ENCODE assay signal across 8 cellular contexts in genomic region chr7:128666205-128666604, GRCh38. TPM values are rescaled to one million over a fixed set of nuclear protein-coding genes. Genes with fewer than 3 reads are reported as not detected.
A peak's percentile ranks its signal among the peaks of the same experiment; 100 is the strongest.
DNase-seq lines count a peak whose midpoint lies in the region; ATAC-seq, FAIRE-seq and TF ChIP-seq lines count a peak whose summit lies in the region.
"Not testable (repeated sequence)": the region's sequence is repeated elsewhere in the genome, so short reads cannot be mapped to it uniquely, and the experiment has no call there.
"Had no signal": no experiment of that assay in that cellular context is flagged by ENCODE, and none has a peak within 500 bp of the region (broad histone marks: within the 10 kb centered on the region; RNA-seq: fewer than 3 reads in every experiment).

No MANE protein-coding gene starts in this region.

- not testable (repeated sequence) for H3K4me3 ChIP-seq in RWPE2 (ENCODE audit: severe bottlenecking); astrocyte (ENCODE audit: insufficient read depth, low read depth, low read length); fibroblast of lung (replicated peaks in 1 of 4; ENCODE audit: control extremely low read depth in 1 of 4, insufficient read depth in 1 of 4, low read depth in 3 of 4, low read length in 4 of 4)

- H3K27me3 Mint-ChIP-seq in HFFc6 (ENCODE audit: insufficient read depth); astrocyte (ENCODE audit: low read depth, unreplicated experiment); nephron (ENCODE audit: low read depth): not testable (repeated sequence)

- H3K9me3 ChIP-seq in RWPE2 (ENCODE audit: severe bottlenecking); astrocyte (ENCODE audit: insufficient read depth, low read depth, low read length); fibroblast of lung (ENCODE audit: control insufficient read depth, insufficient read depth, low read depth, low read length): not testable (repeated sequence)

- H3K4me1 Mint-ChIP-seq in HFFc6 (ENCODE audit: low read depth); astrocyte (ENCODE audit: low read depth, unreplicated experiment); nephron: not testable (repeated sequence)

- not testable (repeated sequence) for H3K36me3 ChIP-seq in RWPE2 (ENCODE audit: low read depth); astrocyte (ENCODE audit: insufficient read depth, low read length); fibroblast of lung (ENCODE audit: control insufficient read depth, insufficient read depth, low read length)

- H3K27me3 ChIP-seq in RWPE2 (ENCODE audit: insufficient read depth, poor library complexity, severe bottlenecking); astrocyte (ENCODE audit: insufficient read depth, low read length); fibroblast of lung (ENCODE audit: control insufficient read depth, insufficient read depth, low read length): not testable (repeated sequence)

- H3K4me3 Mint-ChIP-seq in HFFc6; astrocyte (ENCODE audit: unreplicated experiment); nephron: not testable (repeated sequence)

- not testable (repeated sequence) for FAIRE-seq in astrocyte (lab: Jason Lieb, UNC)

- not testable (repeated sequence) for H3K4me1 ChIP-seq in RWPE2 (ENCODE audit: insufficient read depth, poor library complexity, severe bottlenecking); astrocyte (ENCODE audit: insufficient read depth, low read length); fibroblast of lung (ENCODE audit: control insufficient read depth, extremely low read depth, insufficient read depth, low read length)

- not testable (repeated sequence) for H3K4me2 ChIP-seq in astrocyte (ENCODE audit: low read length); fibroblast of lung (ENCODE audit: extremely low read depth, insufficient read depth, low read length)

- not testable (repeated sequence) for H3K9me3 Mint-ChIP-seq in HFFc6
- H3K9me3 Mint-ChIP-seq in astrocyte (ENCODE audit: unreplicated experiment) = peaks cover 12% of the 10 kb centered on the region
- H3K9me3 Mint-ChIP-seq in nephron = peaks cover 16% of the 10 kb centered on the region

- H4K20me1 ChIP-seq in astrocyte (ENCODE audit: insufficient read depth, low read length); fibroblast of lung (ENCODE audit: control insufficient read depth, extremely low read depth, insufficient read depth, low read length): not testable (repeated sequence)

- not testable (repeated sequence) for H3K27ac ChIP-seq in RWPE2 (ENCODE audit: poor library complexity, severe bottlenecking); astrocyte (ENCODE audit: low read depth, low read length); fibroblast of lung (ENCODE audit: insufficient read depth, low read length)

- not testable (repeated sequence) for H3K27ac Mint-ChIP-seq in HFFc6; astrocyte (ENCODE audit: unreplicated experiment); nephron

- H3K79me2 ChIP-seq in astrocyte (ENCODE audit: insufficient read depth, low read length); fibroblast of lung (ENCODE audit: control insufficient read depth, insufficient read depth, low read length): not testable (repeated sequence)

- not testable (repeated sequence) for H2AFZ ChIP-seq in astrocyte (ENCODE audit: low read depth, low read length); fibroblast of lung (ENCODE audit: low read length)

- not testable (repeated sequence) for ATAC-seq in RWPE2 (ENCODE audit: low read depth)

- H3K36me3 Mint-ChIP-seq in HFFc6 (ENCODE audit: low read depth) (peaks cover 20% of the 10 kb centered on the region), astrocyte (ENCODE audit: low read depth, unreplicated experiment) (peaks cover 23% of the 10 kb centered on the region), nephron (ENCODE audit: low read depth) (peaks cover 26% of the 10 kb centered on the region)

- DNase-seq in DMS114 treated with DMSO at 0.1 percent for 48 hours (lab: John Stamatoyannopoulos, UW; ENCODE audit: unreplicated experiment) (peak; percentile 36), NCI-H1694 (lab: John Stamatoyannopoulos, UW) (peak; percentile 37), fibroblast of lung (ENCODE audit: low read depth in 2 of 2) (peak; percentile 13 to 50)
- DNase-seq in HFFc6; RWPE2 (ENCODE audit: low spot score); astrocyte (ENCODE audit: low read depth): not testable (repeated sequence)

- TF ChIP-seq CTCF in HFFc6 (IDR thresholded peaks at IDR 0.05) (peak; percentile 50; the same call in 1 of the 2 replicates), RWPE2 (IDR thresholded peaks at IDR 0.05; ENCODE audit: poor library complexity, severe bottlenecking) (peak; percentile 38), astrocyte (IDR thresholded peaks at IDR 0.05; ENCODE audit: insufficient read depth, low read depth, low read length) (peak; percentile 24), fibroblast of lung (conservative IDR thresholded peaks at IDR 0.05 in 1 of 2, IDR thresholded peaks at IDR 0.05 in 1 of 2; ENCODE audit: low read depth in 1 of 2, low read length in 2 of 2) (peak in 1 of 2 donors; percentile 35), nephron (IDR thresholded peaks at IDR 0.05; ENCODE audit: unreplicated experiment in 3 of 3) (peak in 2 of 3 experiments; percentile 16 to 17)

- not testable (repeated sequence) for H3K9ac ChIP-seq in astrocyte (ENCODE audit: low read length); fibroblast of lung (ENCODE audit: insufficient read depth, low read length)

RNA-seq across cellular contexts. Expression of gene GARIN1A, which starts 5.9 kb away (rescaled TPM):
- 1 to 10 TPM in 4 of 6 experiments, under 1 TPM in 2; 0.40 to 1.6 (median 1.2) TPM for total RNA-seq in HFFc6 (2021; fragmentation: NEBNext Ultra II Directional; extraction: Animal tissue kit (Norgen Biotek cat#: 25700))
- total RNA-seq in astrocyte = 2.7 and 5.9 TPM in 2 replicates
- total RNA-seq in fibroblast of lung = 0.51 and 1.5 TPM in 2 replicates
- polyA plus RNA-seq in fibroblast of lung = 0.46 and 0.52 TPM in 2 replicates
- polyA plus RNA-seq in fibroblast of lung (2012) = 0.23 and 0.26 TPM in 2 replicates
- polyA minus RNA-seq in fibroblast of lung (ENCODE audit: low replicate concordance) = 0.43 TPM in 1 of 2 replicates, not detected in the other
- total RNA-seq: H7 had no signal
